Comparison of ENCODE assay signal across 18 cellular contexts in genomic region chr10:46299531-46300366, GRCh38. TPM values are rescaled to one million over a fixed set of nuclear protein-coding genes. Genes with fewer than 3 reads are reported as not detected.
A peak's percentile ranks its signal among the peaks of the same experiment; 100 is the strongest.
DNase-seq lines count a peak whose midpoint lies in the region; ATAC-seq, FAIRE-seq and TF ChIP-seq lines count a peak whose summit lies in the region.
"Had no signal": no experiment of that assay in that cellular context is flagged by ENCODE, and none has a peak within 500 bp of the region (broad histone marks: within the 10 kb centered on the region; RNA-seq: fewer than 3 reads in every experiment).

No MANE protein-coding gene starts in this region.

- H3K4me3 ChIP-seq in Peyer's patch (no peak overlapping the region), HepG2 (replicated peaks in 1 of 3; ENCODE audit: insufficient read depth in 1 of 3, low read depth in 2 of 3, low read length in 3 of 3) (no peak overlapping the region), vagina (no peak overlapping the region)
- H3K4me3 ChIP-seq: esophagus muscularis mucosa, ovary, SK-N-MC had no signal

- no peak overlapping the region for H2AFZ ChIP-seq in HepG2 (ENCODE audit: low read length)

- POLR2A ChIA-PET in HepG2 (lab: Yijun Ruan, JAX) = no interaction called here

- H3K4me1 Mint-ChIP-seq in activated naive CD8-positive, alpha-beta T cell (ENCODE audit: low read depth) = peaks cover 26% of the 10 kb centered on the region
- H3K4me1 Mint-ChIP-seq in activated naive CD8-positive, alpha-beta T cell treated with anti-CD3 and anti-CD28 coated beads for 36 hours = peaks cover 14% of the 10 kb centered on the region

- H3K27ac ChIP-seq in Peyer's patch (peak overlapping the region in 1 of 4 donors; percentile 67), HepG2 (ENCODE audit: extremely low read length, insufficient read depth, low read length) (no peak overlapping the region), vagina (no peak overlapping the region)
- H3K27ac ChIP-seq: esophagus muscularis mucosa, ovary, SK-N-MC had no signal

- TF ChIP-seq CTCF in Peyer's patch (IDR thresholded peaks at IDR 0.05) (no peak), HepG2 (CRISPR knock-in tag; IDR thresholded peaks at IDR 0.05) (no peak), vagina (IDR thresholded peaks at IDR 0.05) (no peak)

- peak; percentile 30 for ATAC-seq in HepG2
- ATAC-seq in HG03378 (IDR thresholded peaks at IDR 0.05; ENCODE audit: unreplicated experiment) = no peak
- no peak for ATAC-seq in GM19328 (IDR thresholded peaks at IDR 0.05; ENCODE audit: unreplicated experiment)

- H3K36me3 Mint-ChIP-seq in activated naive CD8-positive, alpha-beta T cell = no peaks in the 10 kb centered on the region
- no peaks in the 10 kb centered on the region for H3K36me3 Mint-ChIP-seq in activated naive CD8-positive, alpha-beta T cell treated with anti-CD3 and anti-CD28 coated beads for 36 hours

- no TSS peak for BruUV-seq in HepG2 (replicated peaks; lab: Mats Ljungman, UMichigan)

- no peaks in the 10 kb centered on the region for H3K9me3 ChIP-seq in Peyer's patch
- H3K9me3 ChIP-seq in HepG2 (ENCODE audit: low read length) = no peaks in the 10 kb centered on the region
- no peaks in the 10 kb centered on the region for H3K9me3 ChIP-seq in vagina
- H3K9me3 ChIP-seq: BE2C, esophagus muscularis mucosa, ovary had no signal

- DNase-seq in activated naive CD8-positive, alpha-beta T cell treated with anti-CD3 and anti-CD28 coated beads for 36 hours = no peak
- DNase-seq in Peyer's patch (peak in 2 of 3 donors; percentile 56 to 72), HepG2 (ENCODE audit: low spot score) (no peak), vagina (ENCODE audit: extremely low spot score in 2 of 2) (peak; percentile 74 to 87), GDM1 (lab: John Stamatoyannopoulos, UW) (no peak)
- DNase-seq: activated CD4-positive, CD25-positive, alpha-beta regulatory T cell treated with anti-CD3 and anti-CD28 coated beads, Interleukin-2, amount 50 U/mL, for 72 hours; BE2C; NCI-H146; ovary had no signal

- H3K36me3 ChIP-seq in Peyer's patch (no peaks in the 10 kb centered on the region), HepG2 (replicated peaks in 1 of 2; ENCODE audit: control insufficient read depth in 1 of 2, insufficient read depth in 2 of 2, low read length in 2 of 2) (no peaks in the 10 kb centered on the region), vagina (no peaks in the 10 kb centered on the region)
- H3K36me3 ChIP-seq: BE2C, esophagus muscularis mucosa, ovary had no signal

- H4K20me1 ChIP-seq in HepG2 (ENCODE audit: insufficient read depth, low read length) = no peaks in the 10 kb centered on the region

- 0% methylated on average over 3 of the region's 20 CpGs for WGBS in HepG2 (ENCODE audit: low lambda C conversion rate)

- CTCF ChIA-PET in HepG2 (lab: Yijun Ruan, JAX; ENCODE audit: low intra/inter-chr PET ratio, low total read pairs) = no interaction called here

- TF ChIP-seq POLR2A in Peyer's patch (IDR thresholded peaks at IDR 0.05) (no peak), HepG2 (IDR thresholded peaks at IDR 0.05; ENCODE audit: insufficient read depth in 1 of 2, low read depth in 2 of 2, low read length in 2 of 2) (no peak), vagina (IDR thresholded peaks at IDR 0.05) (no peak)

- TF ChIP-seq RAD21 in HepG2 (CRISPR knock-in tag; IDR thresholded peaks at IDR 0.05) = no peak

- H3K27me3 Mint-ChIP-seq in activated naive CD8-positive, alpha-beta T cell = no peaks in the 10 kb centered on the region
- no peaks in the 10 kb centered on the region for H3K27me3 Mint-ChIP-seq in activated naive CD8-positive, alpha-beta T cell treated with anti-CD3 and anti-CD28 coated beads for 36 hours

- H3K4me2 ChIP-seq in HepG2 (ENCODE audit: low read depth, low read length) = no peak overlapping the region

- H3K27me3 ChIP-seq in Peyer's patch = no peaks in the 10 kb centered on the region
- peaks cover 2 to 9% of the 10 kb centered on the region in 2 experiments; a peak in 3 of 5 replicates for H3K27me3 ChIP-seq in HepG2 (ENCODE audit: control insufficient read depth in 1 of 2, insufficient read depth in 2 of 2, low read length in 2 of 2)
- no peaks in the 10 kb centered on the region for H3K27me3 ChIP-seq in vagina
- H3K27me3 ChIP-seq: BE2C, ovary had no signal

- peak overlapping the region; percentile 33 for H3K4me3 Mint-ChIP-seq in activated naive CD8-positive, alpha-beta T cell
- H3K4me3 Mint-ChIP-seq in activated naive CD8-positive, alpha-beta T cell treated with anti-CD3 and anti-CD28 coated beads for 36 hours = no peak overlapping the region
- H3K4me3 Mint-ChIP-seq: central memory CD8-positive, alpha-beta T cell had no signal

- H3K27ac Mint-ChIP-seq in activated naive CD8-positive, alpha-beta T cell = no peak overlapping the region
- no peak overlapping the region for H3K27ac Mint-ChIP-seq in activated naive CD8-positive, alpha-beta T cell treated with anti-CD3 and anti-CD28 coated beads for 36 hours

- intact Hi-C loops in HepG2 (cut with micrococcal nuclease; ENCODE audit: unreplicated experiment) = no loop called here
- intact Hi-C loops in vagina (cut with DNase I) = no loop called here

- peaks cover 0 to 5% (median 2%) of the 10 kb centered on the region in 4 donors for H3K4me1 ChIP-seq in Peyer's patch
- no peaks in the 10 kb centered on the region for H3K4me1 ChIP-seq in HepG2 (ENCODE audit: insufficient read depth, low read length)
- H3K4me1 ChIP-seq in vagina = no peaks in the 10 kb centered on the region
- H3K4me1 ChIP-seq: BE2C, esophagus muscularis mucosa had no signal

- in situ Hi-C loops in HepG2 (cut with HindIII; ENCODE audit: extremely low pct_ligation_motif_present, low pct_unique_long_range_greater_than_20kb) = no loop called here

- TF ChIP-seq EP300 in HepG2 (IDR thresholded peaks at IDR 0.05; ENCODE audit: low read depth in 2 of 2, low read length in 2 of 2) (no peak), HepG2 (CRISPR knock-in tag; IDR thresholded peaks at IDR 0.05; ENCODE audit: borderline replicate concordance) (no peak)

- H3K79me2 ChIP-seq in HepG2 (ENCODE audit: insufficient read depth, low read length) = no peaks in the 10 kb centered on the region

- no peak for FAIRE-seq in HepG2 (lab: Jason Lieb, UNC)
- FAIRE-seq: H54, HTR-8/SVneo had no signal

- no peaks in the 10 kb centered on the region for H3K9me3 Mint-ChIP-seq in activated naive CD8-positive, alpha-beta T cell (ENCODE audit: low read depth)
- H3K9me3 Mint-ChIP-seq in activated naive CD8-positive, alpha-beta T cell treated with anti-CD3 and anti-CD28 coated beads for 36 hours = no peaks in the 10 kb centered on the region
- H3K9me3 Mint-ChIP-seq: central memory CD8-positive, alpha-beta T cell had no signal

- no peak overlapping the region for H3K9ac ChIP-seq in HepG2 (ENCODE audit: insufficient read depth, low read depth, low read length)

TF ChIP-seq in HepG2, 621 proteins besides CTCF, POLR2A, EP300 and RAD21 (continues in another document):
- TF ChIP-seq WIZ (CRISPR knock-in tag; IDR thresholded peaks at IDR 0.05) (no peak), ZNF543 (CRISPR knock-in tag; IDR thresholded peaks at IDR 0.05) (no peak), THAP9 (CRISPR knock-in tag; IDR thresholded peaks at IDR 0.05; ENCODE audit: borderline replicate concordance) (no peak), ZNF460 (CRISPR knock-in tag; IDR thresholded peaks at IDR 0.05; ENCODE audit: borderline replicate concordance) (no peak), TEAD2 (CRISPR knock-in tag; IDR thresholded peaks at IDR 0.05) (no peak)

RNA-seq across cellular contexts. Expression of gene ANTXRL, which starts 13.0 kb away (rescaled TPM):
- total RNA-seq in activated naive CD8-positive, alpha-beta T cell treated with anti-CD3 and anti-CD28 coated beads for 36 hours = not detected
- total RNA-seq in Peyer's patch (not detected), HepG2 (2016; rRNA removed; fragmentation: Illumina TruSeq; extraction: Trizol) (not detected in 2 replicates), vagina (not detected)
- total RNA-seq in HepG2 (2016; cell fraction: cytosol; rRNA removed; fragmentation: Illumina TruSeq; extraction: Trizol; ENCODE audit: low read depth) = not detected in 2 replicates
- total RNA-seq in HepG2 (2016; cell fraction: insoluble cytoplasmic fraction; rRNA removed; fragmentation: Illumina TruSeq; extraction: Trizol) = not detected in 2 replicates
- not detected in 2 replicates for total RNA-seq in HepG2 (2016; cell fraction: membrane; rRNA removed; fragmentation: Illumina TruSeq; extraction: Trizol)
- total RNA-seq in HepG2 (2016; cell fraction: nucleus; rRNA removed; fragmentation: Illumina TruSeq; extraction: Trizol) = not detected in 2 replicates
- polyA plus RNA-seq in HepG2 (2011; rRNA removed) = not detected in 2 replicates
- polyA plus RNA-seq in HepG2 (2011; cell fraction: cytosol; rRNA removed) = not detected in 2 replicates
- not detected in 2 replicates for polyA plus RNA-seq in HepG2 (2011; cell fraction: nucleus; rRNA removed)
- not detected in 2 replicates for polyA plus RNA-seq in HepG2 (2012)
- polyA plus RNA-seq in HepG2 (2016; cell fraction: cytosol; fragmentation: Illumina TruSeq; extraction: Trizol; ENCODE audit: low read depth) = not detected in 2 replicates
- polyA plus RNA-seq in HepG2 (2016; cell fraction: insoluble cytoplasmic fraction; fragmentation: Illumina TruSeq; extraction: Trizol; ENCODE audit: low read depth) = not detected in 2 replicates
- not detected in 2 replicates for polyA plus RNA-seq in HepG2 (2016; cell fraction: membrane; fragmentation: Illumina TruSeq; extraction: Trizol; ENCODE audit: low read depth)
- polyA plus RNA-seq in HepG2 (2016; cell fraction: nucleus; fragmentation: Illumina TruSeq; extraction: Trizol; ENCODE audit: insufficient read depth, low read depth) = not detected in 2 replicates
- polyA minus RNA-seq in HepG2 (2011; rRNA and poly(A)+ RNA removed; ENCODE audit: low replicate concordance) = not detected in 2 replicates
- polyA minus RNA-seq in HepG2 (2011; cell fraction: cytosol; rRNA and poly(A)+ RNA removed) = not detected in 2 replicates
- polyA minus RNA-seq in HepG2 (2011; cell fraction: nucleus; rRNA and poly(A)+ RNA removed) = not detected in 2 replicates
- total RNA-seq: esophagus muscularis mucosa, lung microvascular endothelial cell had no signal
- polyA plus RNA-seq: ovary had no signal

Comparison
In these comparisons a context has a peak if more than half of its experiments do, and no peak if none do; other contexts are left out.
1. DNase-seq: peak in Peyer's patch (2 of 3) and vagina (2 of 2); none in activated naive CD8-positive, alpha-beta T cell treated with anti-CD3 and anti-CD28 coated beads for 36 hours (single experiment), HepG2 (single experiment) and GDM1 (single experiment).